Comparison of ENCODE assay signal across 1 cellular context in the genomic region with DNA sequence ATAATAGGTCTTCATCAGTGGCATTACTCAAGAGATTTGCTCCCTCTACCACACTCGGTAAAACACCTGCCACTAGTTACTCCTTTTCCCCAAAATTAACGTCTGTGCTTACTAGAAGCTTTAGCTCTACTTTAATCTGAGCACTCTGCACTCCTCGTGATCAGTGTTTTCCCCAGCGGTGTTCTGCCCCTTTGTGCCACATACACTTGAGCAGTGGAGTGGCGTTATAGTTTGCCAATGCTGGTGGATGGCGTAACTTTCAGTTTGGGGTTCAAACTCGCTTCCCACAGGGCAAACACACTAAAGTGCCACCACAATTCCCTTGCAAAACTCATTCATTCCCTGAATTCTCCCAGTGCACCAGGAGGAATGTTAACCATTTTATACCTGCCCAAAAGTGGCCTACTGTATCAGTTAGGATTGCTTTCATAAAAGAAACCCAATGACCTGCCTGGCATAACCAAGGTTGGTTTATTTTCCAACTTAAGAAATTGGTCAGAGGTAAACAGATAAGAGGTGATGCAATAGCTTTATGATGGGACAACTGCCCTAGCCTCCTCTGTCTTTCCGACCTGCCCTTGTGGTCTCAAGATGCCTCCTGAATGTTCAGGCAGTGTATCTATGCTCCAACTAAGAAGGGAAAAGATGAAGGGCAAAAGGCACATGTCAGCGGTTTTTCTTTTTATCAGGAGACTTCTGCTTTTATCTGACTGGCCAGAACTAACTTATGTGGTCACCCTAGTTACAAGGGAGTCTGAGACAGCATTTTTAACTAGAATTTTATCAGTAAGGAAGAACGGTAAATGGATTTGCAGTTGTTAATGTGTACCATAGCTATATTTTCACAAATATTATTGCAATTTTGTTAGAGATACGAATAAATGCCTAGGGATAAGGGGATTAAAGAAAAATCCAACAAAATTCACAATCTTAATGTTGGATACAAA.
TF ChIP-seq lines count a peak whose summit lies in the region.

No MANE protein-coding gene starts in this region.

TF ChIP-seq in K562, 482 proteins besides CTCF, POLR2A, EP300 and RAD21 (continues in another document):
- TF ChIP-seq, protein P1, sequence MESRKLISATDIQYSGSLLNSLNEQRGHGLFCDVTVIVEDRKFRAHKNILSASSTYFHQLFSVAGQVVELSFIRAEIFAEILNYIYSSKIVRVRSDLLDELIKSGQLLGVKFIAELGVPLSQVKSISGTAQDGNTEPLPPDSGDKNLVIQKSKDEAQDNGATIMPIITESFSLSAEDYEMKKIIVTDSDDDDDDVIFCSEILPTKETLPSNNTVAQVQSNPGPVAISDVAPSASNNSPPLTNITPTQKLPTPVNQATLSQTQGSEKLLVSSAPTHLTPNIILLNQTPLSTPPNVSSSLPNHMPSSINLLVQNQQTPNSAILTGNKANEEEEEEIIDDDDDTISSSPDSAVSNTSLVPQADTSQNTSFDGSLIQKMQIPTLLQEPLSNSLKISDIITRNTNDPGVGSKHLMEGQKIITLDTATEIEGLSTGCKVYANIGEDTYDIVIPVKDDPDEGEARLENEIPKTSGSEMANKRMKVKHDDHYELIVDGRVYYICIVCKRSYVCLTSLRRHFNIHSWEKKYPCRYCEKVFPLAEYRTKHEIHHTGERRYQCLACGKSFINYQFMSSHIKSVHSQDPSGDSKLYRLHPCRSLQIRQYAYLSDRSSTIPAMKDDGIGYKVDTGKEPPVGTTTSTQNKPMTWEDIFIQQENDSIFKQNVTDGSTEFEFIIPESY (CRISPR knock-in tag; IDR thresholded peaks at IDR 0.05) = no peak
- peak; percentile 42 for TF ChIP-seq BRD9 (IDR thresholded peaks at IDR 0.05; ENCODE audit: low read depth, partially characterized antibody)
- TF ChIP-seq CTBP1 (IDR thresholded peaks at IDR 0.05; ENCODE audit: borderline replicate concordance) = peak; percentile 92
- TF ChIP-seq MYC (IDR thresholded peaks at IDR 0.05; ENCODE audit: low read depth, low read length) = peak; percentile 89
- no peak for TF ChIP-seq MYC (CRISPR knock-in tag; IDR thresholded peaks at IDR 0.05; ENCODE audit: borderline replicate concordance, low read depth)
- no peak for TF ChIP-seq TGIF2 (CRISPR knock-in tag; IDR thresholded peaks at IDR 0.05)
- TF ChIP-seq, protein P2, sequence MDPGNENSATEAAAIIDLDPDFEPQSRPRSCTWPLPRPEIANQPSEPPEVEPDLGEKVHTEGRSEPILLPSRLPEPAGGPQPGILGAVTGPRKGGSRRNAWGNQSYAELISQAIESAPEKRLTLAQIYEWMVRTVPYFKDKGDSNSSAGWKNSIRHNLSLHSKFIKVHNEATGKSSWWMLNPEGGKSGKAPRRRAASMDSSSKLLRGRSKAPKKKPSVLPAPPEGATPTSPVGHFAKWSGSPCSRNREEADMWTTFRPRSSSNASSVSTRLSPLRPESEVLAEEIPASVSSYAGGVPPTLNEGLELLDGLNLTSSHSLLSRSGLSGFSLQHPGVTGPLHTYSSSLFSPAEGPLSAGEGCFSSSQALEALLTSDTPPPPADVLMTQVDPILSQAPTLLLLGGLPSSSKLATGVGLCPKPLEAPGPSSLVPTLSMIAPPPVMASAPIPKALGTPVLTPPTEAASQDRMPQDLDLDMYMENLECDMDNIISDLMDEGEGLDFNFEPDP (CRISPR knock-in tag; IDR thresholded peaks at IDR 0.05) = no peak
- TF ChIP-seq ZNF699 (CRISPR knock-in tag; IDR thresholded peaks at IDR 0.05; ENCODE audit: insufficient replicate concordance) = no peak
- no peak for TF ChIP-seq SMAD3 (CRISPR knock-in tag; conservative IDR thresholded peaks at IDR 0.05)
- TF ChIP-seq PHF20 (IDR thresholded peaks at IDR 0.05; ENCODE audit: partially characterized antibody) = no peak
- peak; percentile 64; the same call in 1 of the 2 replicates for TF ChIP-seq SMAD4 (CRISPR knock-in tag; conservative IDR thresholded peaks at IDR 0.05)
- no peak for TF ChIP-seq NR2C1 (IDR thresholded peaks at IDR 0.05)
- peak; percentile 22; the same call in 1 of the 2 replicates for TF ChIP-seq NR2C1 (tag; IDR thresholded peaks at IDR 0.05)
- TF ChIP-seq, protein P3, sequence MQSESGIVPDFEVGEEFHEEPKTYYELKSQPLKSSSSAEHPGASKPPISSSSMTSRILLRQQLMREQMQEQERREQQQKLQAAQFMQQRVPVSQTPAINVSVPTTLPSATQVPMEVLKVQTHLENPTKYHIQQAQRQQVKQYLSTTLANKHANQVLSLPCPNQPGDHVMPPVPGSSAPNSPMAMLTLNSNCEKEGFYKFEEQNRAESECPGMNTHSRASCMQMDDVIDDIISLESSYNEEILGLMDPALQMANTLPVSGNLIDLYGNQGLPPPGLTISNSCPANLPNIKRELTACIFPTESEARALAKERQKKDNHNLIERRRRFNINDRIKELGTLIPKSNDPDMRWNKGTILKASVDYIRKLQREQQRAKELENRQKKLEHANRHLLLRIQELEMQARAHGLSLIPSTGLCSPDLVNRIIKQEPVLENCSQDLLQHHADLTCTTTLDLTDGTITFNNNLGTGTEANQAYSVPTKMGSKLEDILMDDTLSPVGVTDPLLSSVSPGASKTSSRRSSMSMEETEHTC (IDR thresholded peaks at IDR 0.05) = peak; percentile 61; the same call in 1 of the 2 replicates
- peak; percentile 91 for TF ChIP-seq ARID1B (IDR thresholded peaks at IDR 0.05)
- TF ChIP-seq LCOR (CRISPR knock-in tag; IDR thresholded peaks at IDR 0.05) = 0 out of 2 replicates have a peak, but pooled peaks have one; percentile 57
- TF ChIP-seq, protein P4, sequence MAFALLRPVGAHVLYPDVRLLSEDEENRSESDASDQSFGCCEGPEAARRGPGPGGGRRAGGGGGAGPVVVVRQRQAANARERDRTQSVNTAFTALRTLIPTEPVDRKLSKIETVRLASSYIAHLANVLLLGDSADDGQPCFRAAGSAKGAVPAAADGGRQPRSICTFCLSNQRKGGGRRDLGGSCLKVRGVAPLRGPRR (CRISPR knock-in tag; IDR thresholded peaks at IDR 0.05) = no peak
- TF ChIP-seq SREBF2 (CRISPR knock-in tag; IDR thresholded peaks at IDR 0.05) = no peak
- TF ChIP-seq, protein P5, sequence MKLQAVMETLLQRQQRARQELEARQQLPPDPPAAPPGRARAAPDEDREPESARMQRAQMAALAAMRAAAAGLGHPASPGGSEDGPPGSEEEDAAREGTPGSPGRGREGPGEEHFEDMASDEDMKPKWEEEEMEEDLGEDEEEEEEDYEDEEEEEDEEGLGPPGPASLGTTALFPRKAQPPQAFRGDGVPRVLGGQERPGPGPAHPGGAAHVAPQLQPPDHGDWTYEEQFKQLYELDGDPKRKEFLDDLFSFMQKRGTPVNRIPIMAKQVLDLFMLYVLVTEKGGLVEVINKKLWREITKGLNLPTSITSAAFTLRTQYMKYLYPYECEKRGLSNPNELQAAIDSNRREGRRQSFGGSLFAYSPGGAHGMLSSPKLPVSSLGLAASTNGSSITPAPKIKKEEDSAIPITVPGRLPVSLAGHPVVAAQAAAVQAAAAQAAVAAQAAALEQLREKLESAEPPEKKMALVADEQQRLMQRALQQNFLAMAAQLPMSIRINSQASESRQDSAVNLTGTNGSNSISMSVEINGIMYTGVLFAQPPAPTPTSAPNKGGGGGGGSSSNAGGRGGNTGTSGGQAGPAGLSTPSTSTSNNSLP (IDR thresholded peaks at IDR 0.05; ENCODE audit: borderline replicate concordance, low read depth, low read length) = 0 out of 2 replicates have a peak, but pooled peaks have one; percentile 41
- TF ChIP-seq CBFA2T2 (conservative IDR thresholded peaks at IDR 0.05) = peak; percentile 79
- peak; percentile 74 for TF ChIP-seq MECOM (CRISPR knock-in tag; IDR thresholded peaks at IDR 0.05)
- TF ChIP-seq ELF1 (tag; IDR thresholded peaks at IDR 0.05) = peak; percentile 80
- 0 out of 2 replicates have a peak, but pooled peaks have one; percentile 34 for TF ChIP-seq DDX20 (tag; IDR thresholded peaks at IDR 0.05; ENCODE audit: low read depth)
- TF ChIP-seq TOE1 (IDR thresholded peaks at IDR 0.05; ENCODE audit: borderline replicate concordance) = peak; percentile 38; the same call in 1 of the 2 replicates
- no peak for TF ChIP-seq TOE1 (CRISPR knock-in tag; IDR thresholded peaks at IDR 0.05; ENCODE audit: borderline replicate concordance, low read depth)
- TF ChIP-seq, protein P6, sequence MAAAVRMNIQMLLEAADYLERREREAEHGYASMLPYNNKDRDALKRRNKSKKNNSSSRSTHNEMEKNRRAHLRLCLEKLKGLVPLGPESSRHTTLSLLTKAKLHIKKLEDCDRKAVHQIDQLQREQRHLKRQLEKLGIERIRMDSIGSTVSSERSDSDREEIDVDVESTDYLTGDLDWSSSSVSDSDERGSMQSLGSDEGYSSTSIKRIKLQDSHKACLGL (CRISPR knock-in tag; IDR thresholded peaks at IDR 0.05; ENCODE audit: borderline replicate concordance, poor library complexity, severe bottlenecking) = no peak
- peak; percentile 67 for TF ChIP-seq BACH1 (tag; IDR thresholded peaks at IDR 0.05)
- TF ChIP-seq NONO (IDR thresholded peaks at IDR 0.05; ENCODE audit: low read depth in 2 of 2, low read length in 1 of 2) = no peak
- peak; percentile 83 for TF ChIP-seq L3MBTL2 (IDR thresholded peaks at IDR 0.05)
- TF ChIP-seq, protein P7, sequence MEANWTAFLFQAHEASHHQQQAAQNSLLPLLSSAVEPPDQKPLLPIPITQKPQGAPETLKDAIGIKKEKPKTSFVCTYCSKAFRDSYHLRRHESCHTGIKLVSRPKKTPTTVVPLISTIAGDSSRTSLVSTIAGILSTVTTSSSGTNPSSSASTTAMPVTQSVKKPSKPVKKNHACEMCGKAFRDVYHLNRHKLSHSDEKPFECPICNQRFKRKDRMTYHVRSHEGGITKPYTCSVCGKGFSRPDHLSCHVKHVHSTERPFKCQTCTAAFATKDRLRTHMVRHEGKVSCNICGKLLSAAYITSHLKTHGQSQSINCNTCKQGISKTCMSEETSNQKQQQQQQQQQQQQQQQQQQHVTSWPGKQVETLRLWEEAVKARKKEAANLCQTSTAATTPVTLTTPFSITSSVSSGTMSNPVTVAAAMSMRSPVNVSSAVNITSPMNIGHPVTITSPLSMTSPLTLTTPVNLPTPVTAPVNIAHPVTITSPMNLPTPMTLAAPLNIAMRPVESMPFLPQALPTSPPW (CRISPR knock-in tag; IDR thresholded peaks at IDR 0.05) = peak; percentile 25; the same call in 1 of the 2 replicates
- TF ChIP-seq SRF (CRISPR knock-in tag; IDR thresholded peaks at IDR 0.05) = no peak
- TF ChIP-seq JUND (IDR thresholded peaks at IDR 0.05; ENCODE audit: borderline replicate concordance, low read depth, low read length) = peak; percentile 78
- TF ChIP-seq JUND (tag; IDR thresholded peaks at IDR 0.05; ENCODE audit: borderline replicate concordance, low read depth, low read length) = peak; percentile 71; the same call in 2 of the 3 replicates
- TF ChIP-seq, protein P8, sequence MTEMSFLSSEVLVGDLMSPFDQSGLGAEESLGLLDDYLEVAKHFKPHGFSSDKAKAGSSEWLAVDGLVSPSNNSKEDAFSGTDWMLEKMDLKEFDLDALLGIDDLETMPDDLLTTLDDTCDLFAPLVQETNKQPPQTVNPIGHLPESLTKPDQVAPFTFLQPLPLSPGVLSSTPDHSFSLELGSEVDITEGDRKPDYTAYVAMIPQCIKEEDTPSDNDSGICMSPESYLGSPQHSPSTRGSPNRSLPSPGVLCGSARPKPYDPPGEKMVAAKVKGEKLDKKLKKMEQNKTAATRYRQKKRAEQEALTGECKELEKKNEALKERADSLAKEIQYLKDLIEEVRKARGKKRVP (CRISPR knock-in tag; IDR thresholded peaks at IDR 0.05) = peak; percentile 81; the same call in 1 of the 2 replicates
- peak; percentile 75; the same call in 1 of the 2 replicates for TF ChIP-seq ETV5 (CRISPR knock-in tag; IDR thresholded peaks at IDR 0.05; ENCODE audit: low read depth)
- TF ChIP-seq GABPB1 (CRISPR knock-in tag; IDR thresholded peaks at IDR 0.05) = no peak
- TF ChIP-seq TCF7 (IDR thresholded peaks at IDR 0.05; ENCODE audit: borderline replicate concordance) = no peak
- TF ChIP-seq ILK (tag; IDR thresholded peaks at IDR 0.05; ENCODE audit: borderline replicate concordance, low read depth) = no peak
- TF ChIP-seq TCF3 (CRISPR knock-in tag; IDR thresholded peaks at IDR 0.05) = peak; percentile 78
- TF ChIP-seq, protein P9, sequence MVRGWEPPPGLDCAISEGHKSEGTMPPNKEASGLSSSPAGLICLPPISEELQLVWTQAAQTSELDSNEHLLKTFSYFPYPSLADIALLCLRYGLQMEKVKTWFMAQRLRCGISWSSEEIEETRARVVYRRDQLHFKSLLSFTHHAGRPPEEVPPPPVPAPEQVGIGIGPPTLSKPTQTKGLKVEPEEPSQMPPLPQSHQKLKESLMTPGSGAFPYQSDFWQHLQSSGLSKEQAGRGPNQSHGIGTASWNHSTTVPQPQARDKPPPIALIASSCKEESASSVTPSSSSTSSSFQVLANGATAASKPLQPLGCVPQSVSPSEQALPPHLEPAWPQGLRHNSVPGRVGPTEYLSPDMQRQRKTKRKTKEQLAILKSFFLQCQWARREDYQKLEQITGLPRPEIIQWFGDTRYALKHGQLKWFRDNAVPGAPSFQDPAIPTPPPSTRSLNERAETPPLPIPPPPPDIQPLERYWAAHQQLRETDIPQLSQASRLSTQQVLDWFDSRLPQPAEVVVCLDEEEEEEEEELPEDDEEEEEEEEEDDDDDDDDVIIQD (CRISPR knock-in tag; IDR thresholded peaks at IDR 0.05) = no peak
- TF ChIP-seq MAFK (IDR thresholded peaks at IDR 0.05; ENCODE audit: low read length) = peak; percentile 98
- TF ChIP-seq ZNF41 (CRISPR knock-in tag; conservative IDR thresholded peaks at IDR 0.05) = no peak; the same call in 1 of the 2 replicates
- TF ChIP-seq SRSF9 (IDR thresholded peaks at IDR 0.05; ENCODE audit: borderline replicate concordance, low read depth, low read length) = no peak
- peak; percentile 22 for TF ChIP-seq CCNT2 (IDR thresholded peaks at IDR 0.05; ENCODE audit: borderline replicate concordance, extremely low read depth, insufficient read length, low read depth, low read length)
- peak; percentile 69 for TF ChIP-seq GABPA (tag; conservative IDR thresholded peaks at IDR 0.05; ENCODE audit: low read depth)
- no peak for TF ChIP-seq MCM2 (IDR thresholded peaks at IDR 0.05; ENCODE audit: low read depth)
- TF ChIP-seq KAT8 (IDR thresholded peaks at IDR 0.05; ENCODE audit: low read depth) = no peak
- TF ChIP-seq, protein P10, sequence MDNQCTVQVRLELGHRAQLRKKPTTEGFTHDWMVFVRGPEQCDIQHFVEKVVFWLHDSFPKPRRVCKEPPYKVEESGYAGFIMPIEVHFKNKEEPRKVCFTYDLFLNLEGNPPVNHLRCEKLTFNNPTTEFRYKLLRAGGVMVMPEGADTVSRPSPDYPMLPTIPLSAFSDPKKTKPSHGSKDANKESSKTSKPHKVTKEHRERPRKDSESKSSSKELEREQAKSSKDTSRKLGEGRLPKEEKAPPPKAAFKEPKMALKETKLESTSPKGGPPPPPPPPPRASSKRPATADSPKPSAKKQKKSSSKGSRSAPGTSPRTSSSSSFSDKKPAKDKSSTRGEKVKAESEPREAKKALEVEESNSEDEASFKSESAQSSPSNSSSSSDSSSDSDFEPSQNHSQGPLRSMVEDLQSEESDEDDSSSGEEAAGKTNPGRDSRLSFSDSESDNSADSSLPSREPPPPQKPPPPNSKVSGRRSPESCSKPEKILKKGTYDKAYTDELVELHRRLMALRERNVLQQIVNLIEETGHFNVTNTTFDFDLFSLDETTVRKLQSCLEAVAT (IDR thresholded peaks at IDR 0.05) = peak in 1 of 2 experiments; percentile 48; a peak in 2 of 4 replicates
- peak; percentile 71 to 85 for TF ChIP-seq TRIM24 (IDR thresholded peaks at IDR 0.05)
- peak; percentile 62; the same call in 1 of the 2 replicates for TF ChIP-seq CC2D1A (IDR thresholded peaks at IDR 0.05)
